ENCODE assay signal across 8 cellular contexts in the genomic region with DNA sequence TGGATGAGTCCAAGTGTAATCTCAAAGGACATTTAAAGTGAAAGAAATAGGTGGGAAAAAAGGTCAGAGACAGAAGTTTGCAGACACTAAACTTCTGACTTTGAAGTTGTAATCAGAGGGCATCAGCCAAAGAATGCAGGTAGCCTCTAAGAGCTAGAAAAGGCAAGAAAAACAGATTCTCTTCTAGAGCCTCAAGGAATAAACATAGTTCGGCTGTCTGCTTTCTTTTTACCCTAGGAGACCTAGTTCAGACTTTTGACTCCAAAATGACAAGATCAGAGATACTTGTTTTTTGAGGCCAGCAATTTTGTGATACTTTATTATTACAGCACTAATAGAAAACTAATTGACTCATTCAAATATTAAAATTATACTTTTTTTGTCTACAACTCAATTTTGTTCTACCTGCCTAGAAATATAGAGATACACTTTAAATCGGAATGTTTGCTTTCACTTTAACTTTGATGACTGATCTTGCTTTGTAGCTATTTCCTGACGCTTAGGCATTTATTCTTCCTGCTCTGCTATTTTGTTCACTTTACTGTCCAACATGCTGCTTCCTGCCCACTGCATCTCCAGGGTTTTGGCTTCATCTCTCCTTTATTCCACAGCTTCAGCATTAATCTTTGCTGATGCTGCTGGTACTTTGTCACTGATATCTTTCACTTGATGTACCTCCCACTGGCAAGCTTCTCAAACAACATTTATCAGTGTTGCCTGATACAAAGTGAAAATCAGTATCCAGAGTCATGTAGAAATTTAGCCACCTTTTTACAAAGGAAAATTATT.
DNase-seq lines count a peak whose midpoint lies in the region; ATAC-seq and TF ChIP-seq lines count a peak whose summit lies in the region.

No MANE protein-coding gene starts in this region.

- H3K27me3 Mint-ChIP-seq in activated naive CD8-positive, alpha-beta T cell, result no peaks in the 10 kb centered on the region
- no peaks in the 10 kb centered on the region for H3K27me3 Mint-ChIP-seq in naive thymus-derived CD4-positive, alpha-beta T cell

- CTCF ChIA-PET in naive thymus-derived CD4-positive, alpha-beta T cell (lab: Charles Lee), result no interaction called here

- WGBS in esophagus squamous epithelium, 2 donors, result 8 to 10% methylated on average over 3 of the region's 3 CpGs
- 10 to 12% methylated on average over 3 of the region's 3 CpGs for whole genome bisulfite sequencing in lower leg skin, 2 donors

- peak overlapping the region; percentile 87 for H3K4me3 Mint-ChIP-seq in activated naive CD8-positive, alpha-beta T cell
- H3K4me3 Mint-ChIP-seq in naive thymus-derived CD4-positive, alpha-beta T cell, result peak overlapping the region; percentile 1 to 96 (median 82)

- peaks cover 45% of the 10 kb centered on the region for H3K4me1 Mint-ChIP-seq in activated naive CD8-positive, alpha-beta T cell (ENCODE audit: low read depth)
- peaks cover 6 to 46% (median 29%) of the 10 kb centered on the region in 7 donors for H3K4me1 Mint-ChIP-seq in naive thymus-derived CD4-positive, alpha-beta T cell

- H3K27ac ChIP-seq in naive thymus-derived CD4-positive, alpha-beta T cell (ENCODE audit: low read depth, low read length), result no peak overlapping the region
- H3K27ac ChIP-seq in esophagus squamous epithelium, result no peak overlapping the region
- H3K27ac ChIP-seq in SJCRH30, result no peak overlapping the region

- POLR2A ChIA-PET in naive thymus-derived CD4-positive, alpha-beta T cell (lab: Charles Lee), result no interaction called here

- H3K9me3 Mint-ChIP-seq in activated naive CD8-positive, alpha-beta T cell (ENCODE audit: low read depth), result no peaks in the 10 kb centered on the region
- peaks cover 0 to 2% (median 0%) of the 10 kb centered on the region in 11 donors for H3K9me3 Mint-ChIP-seq in naive thymus-derived CD4-positive, alpha-beta T cell

- TF ChIP-seq POLR2A in esophagus squamous epithelium (IDR thresholded peaks at IDR 0.05) (no peak), lower leg skin (IDR thresholded peaks at IDR 0.05) (no peak)

- H3K4me3 ChIP-seq in naive thymus-derived CD4-positive, alpha-beta T cell (ENCODE audit: low read length), result peak overlapping the region; percentile 22
- H3K4me3 ChIP-seq in esophagus squamous epithelium (peak overlapping the region in 2 of 4 donors; percentile 8 to 38), lower leg skin (ENCODE audit: low read depth, poor library complexity, severe bottlenecking) (no peak overlapping the region), SJCRH30 (no peak overlapping the region)

- peaks cover 0 to 20% of the 10 kb centered on the region in 2 donors for H3K4me1 ChIP-seq in naive thymus-derived CD4-positive, alpha-beta T cell (ENCODE audit: control insufficient read depth in 2 of 2, insufficient read depth in 2 of 2, low read length in 2 of 2)
- H3K4me1 ChIP-seq in esophagus squamous epithelium (peaks cover 0 to 10% (median 0%) of the 10 kb centered on the region in 3 donors), SJCRH30 (no peaks in the 10 kb centered on the region)

- H3K9me3 ChIP-seq in naive thymus-derived CD4-positive, alpha-beta T cell (ENCODE audit: control insufficient read depth in 2 of 3, low read length in 3 of 3), result no peaks in the 10 kb centered on the region
- H3K9me3 ChIP-seq in esophagus squamous epithelium (no peaks in the 10 kb centered on the region), SJCRH30 (replicated peaks) (no peaks in the 10 kb centered on the region)

- H3K27me3 ChIP-seq in naive thymus-derived CD4-positive, alpha-beta T cell (ENCODE audit: control insufficient read depth in 2 of 2, insufficient read depth in 2 of 2, low read length in 2 of 2), result no peaks in the 10 kb centered on the region
- no peaks in the 10 kb centered on the region for H3K27me3 ChIP-seq in esophagus squamous epithelium
- no peaks in the 10 kb centered on the region for H3K27me3 ChIP-seq in SJCRH30

- peak; percentile 58 for ATAC-seq in HG02642 (IDR thresholded peaks at IDR 0.05; ENCODE audit: poor library complexity, unreplicated experiment)
- no peak for ATAC-seq in naive thymus-derived CD4-positive, alpha-beta T cell

- no peak for TF ChIP-seq CTCF in esophagus squamous epithelium (IDR thresholded peaks at IDR 0.05)
- TF ChIP-seq CTCF in lower leg skin (IDR thresholded peaks at IDR 0.05), result no peak

- H3K27ac Mint-ChIP-seq in activated naive CD8-positive, alpha-beta T cell, result peak overlapping the region; percentile 81
- peak overlapping the region; percentile 13 to 91 (median 73) for H3K27ac Mint-ChIP-seq in naive thymus-derived CD4-positive, alpha-beta T cell

- intact Hi-C loops in naive thymus-derived CD4-positive, alpha-beta T cell (cut with micrococcal nuclease), result loop anchor here (1.0 to 10.0 kb wide), 3 partner anchors 18 to 1473 kb away; a partner anchor contains a TSS
- intact Hi-C loops in esophagus squamous epithelium (cut with DNase I), result no loop called here
- intact Hi-C loops in lower leg skin (cut with DNase I; ENCODE audit: low total_unique reads), result no loop called here

- DNase-seq in GM03348 (ENCODE audit: low spot score), result peak; percentile 7
- DNase-seq in naive thymus-derived CD4-positive, alpha-beta T cell, result no peak
- DNase-seq in esophagus squamous epithelium (lab: John Stamatoyannopoulos, UW), result no peak
- no peak for DNase-seq in lower leg skin (ENCODE audit: low spot score in 2 of 2)
- DNase-seq in SJCRH30, result no peak
- no peak for DNase-seq in MV-4-11 (lab: John Stamatoyannopoulos, UW)

- no peaks in the 10 kb centered on the region for H3K36me3 ChIP-seq in naive thymus-derived CD4-positive, alpha-beta T cell (ENCODE audit: control insufficient read depth in 2 of 3, insufficient read depth in 3 of 3, low read length in 3 of 3)
- H3K36me3 ChIP-seq in esophagus squamous epithelium, result no peaks in the 10 kb centered on the region
- no peaks in the 10 kb centered on the region for H3K36me3 ChIP-seq in SJCRH30

- no peaks in the 10 kb centered on the region for H3K36me3 Mint-ChIP-seq in activated naive CD8-positive, alpha-beta T cell
- H3K36me3 Mint-ChIP-seq in naive thymus-derived CD4-positive, alpha-beta T cell, result no peaks in the 10 kb centered on the region

Comparison
In these comparisons a context has a peak if more than half of its experiments do, and no peak if none do; other contexts are left out.
1. intact Hi-C loops: an anchor here in naive thymus-derived CD4-positive, alpha-beta T cell (1.0 to 10.0 kb wide); none called in esophagus squamous epithelium and lower leg skin.